29 cellular contexts compared by ENCODE assay signal in the genomic region with DNA sequence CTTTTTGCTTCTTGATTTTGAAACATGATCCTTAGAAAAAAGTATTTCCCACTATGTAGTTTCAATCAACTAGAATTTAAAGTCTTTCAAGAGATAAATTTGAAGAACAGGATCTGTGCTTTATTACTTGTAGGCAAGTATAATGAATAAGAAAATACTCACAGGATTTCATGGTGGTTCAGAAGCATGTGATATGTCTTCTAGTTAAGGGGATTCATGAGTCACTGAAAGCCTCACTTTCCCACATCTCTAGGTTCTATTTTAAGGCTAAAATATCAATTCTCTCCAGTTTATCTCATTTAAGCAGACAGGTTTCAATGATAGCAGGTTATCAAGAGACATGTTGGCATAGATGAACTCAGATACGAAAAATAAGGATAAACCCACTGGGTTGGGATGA.
"Had no signal": no experiment of that assay in that cellular context is flagged by ENCODE, and none has a peak within 500 bp of the region (broad histone marks: within the 10 kb centered on the region; RNA-seq: fewer than 3 reads in every experiment).

No MANE protein-coding gene starts in this region.

- H3K9me3 Mint-ChIP-seq: stimulated activated memory B cell treated with anti-CD40 and anti-IgM and Interleukin-4, amounts not matched to agents 10 μg/mL and 1 μg/mL and 100 μg/mL, for 72 hours; stimulated activated naive CD8-positive, alpha-beta T cell treated with anti-CD3 and anti-CD28 coated beads, Interleukin-15, amount 100 ng/mL, for 72 hours had no signal

- DNase-seq: activated B cell treated with CpG ODN at 0.5 μM for 24 hours; activated effector memory CD4-positive, alpha-beta T cell treated with Interleukin-2 at 50 U/mL for 16 hours; activated naive CD4-positive, alpha-beta T cell treated with Interleukin-2 at 50 U/mL for 16 hours; activated T-cell treated with anti-CD3 and anti-CD28 coated beads for 4 hours; aorta; brain microvascular endothelial cell; cortex of kidney; effector memory CD8-positive, alpha-beta T cell; gastrocnemius medialis; glutamatergic neuron; kidney; left colon; mammary epithelial cell; midbrain; naive thymus-derived CD4-positive, alpha-beta T cell; ovary; retina; stimulated activated CD4-positive, alpha-beta T cell treated with anti-CD3 and anti-CD28 coated beads, Interleukin-1b, Interleukin-23, amount 100 ng/mL, for 48 hours; stimulated activated CD4-positive, alpha-beta T cell treated with anti-CD3 and anti-CD28 coated beads, Interleukin-4, amount 100 ng/mL, for 4 hours; stimulated activated CD8-positive, alpha-beta memory T cell treated with anti-CD3 and anti-CD28 coated beads, Interleukin-4, amount 100 ng/mL, for 48 hours; stimulated activated naive CD8-positive, alpha-beta T cell treated with anti-CD3 and anti-CD28 coated beads, Interleukin-15, amount 100 ng/mL, for 72 hours; T-helper 17 cell; thyroid gland; upper lobe of left lung had no signal

- H3K4me3 ChIP-seq: gastrocnemius medialis, ovary, smooth muscle cell, thyroid gland, upper lobe of left lung, vagina had no signal

- H3K27ac ChIP-seq: brain microvascular endothelial cell, gastrocnemius medialis, ovary, thyroid gland, upper lobe of left lung, vagina had no signal

- H3K36me3 ChIP-seq: brain microvascular endothelial cell, gastrocnemius medialis, ovary, thyroid gland, upper lobe of left lung, vagina had no signal

- ATAC-seq: effector memory CD8-positive, alpha-beta T cell; gastrocnemius medialis; left colon; naive thymus-derived CD4-positive, alpha-beta T cell; stimulated activated memory B cell treated with anti-CD40 and anti-IgM and Interleukin-4, amounts not matched to agents 10 μg/mL and 1 μg/mL and 100 μg/mL, for 72 hours; stimulated activated naive CD8-positive, alpha-beta T cell treated with anti-CD3 and anti-CD28 coated beads, Interleukin-15, amount 100 ng/mL, for 72 hours; T-helper 17 cell had no signal

- H3K9me3 ChIP-seq: gastrocnemius medialis, ovary, thyroid gland, upper lobe of left lung, vagina had no signal

- H3K27me3 Mint-ChIP-seq: activated B cell treated with CpG ODN at 0.5 μM for 24 hours; activated naive CD8-positive, alpha-beta T cell; effector memory CD8-positive, alpha-beta T cell; naive thymus-derived CD4-positive, alpha-beta T cell; progenitor cell of endocrine pancreas; stimulated activated memory B cell treated with anti-CD40 and anti-IgM and Interleukin-4, amounts not matched to agents 10 μg/mL and 1 μg/mL and 100 μg/mL, for 72 hours; stimulated activated naive CD8-positive, alpha-beta T cell treated with anti-CD3 and anti-CD28 coated beads, Interleukin-15, amount 100 ng/mL, for 72 hours; T-helper 17 cell had no signal

- H3K36me3 Mint-ChIP-seq: activated naive CD8-positive, alpha-beta T cell; naive thymus-derived CD4-positive, alpha-beta T cell; stimulated activated memory B cell treated with anti-CD40 and anti-IgM and Interleukin-4, amounts not matched to agents 10 μg/mL and 1 μg/mL and 100 μg/mL, for 72 hours had no signal

- H3K4me1 ChIP-seq: gastrocnemius medialis, thyroid gland, upper lobe of left lung, vagina had no signal

- H3K27me3 ChIP-seq: brain microvascular endothelial cell, gastrocnemius medialis, ovary, thyroid gland, upper lobe of left lung, vagina had no signal

- H3K4me1 Mint-ChIP-seq: activated B cell treated with CpG ODN at 0.5 μM for 24 hours; stimulated activated memory B cell treated with anti-CD40 and anti-IgM and Interleukin-4, amounts not matched to agents 10 μg/mL and 1 μg/mL and 100 μg/mL, for 72 hours; stimulated activated naive CD8-positive, alpha-beta T cell treated with anti-CD3 and anti-CD28 coated beads, Interleukin-15, amount 100 ng/mL, for 72 hours; T-helper 17 cell had no signal

- H3K4me3 Mint-ChIP-seq: activated B cell treated with CpG ODN at 0.5 μM for 24 hours; activated naive CD8-positive, alpha-beta T cell; effector memory CD8-positive, alpha-beta T cell; naive thymus-derived CD4-positive, alpha-beta T cell; stimulated activated memory B cell treated with anti-CD40 and anti-IgM and Interleukin-4, amounts not matched to agents 10 μg/mL and 1 μg/mL and 100 μg/mL, for 72 hours; stimulated activated naive CD8-positive, alpha-beta T cell treated with anti-CD3 and anti-CD28 coated beads, Interleukin-15, amount 100 ng/mL, for 72 hours; T-helper 17 cell had no signal

- H3K27ac Mint-ChIP-seq: activated B cell treated with CpG ODN at 0.5 μM for 24 hours; activated naive CD8-positive, alpha-beta T cell; effector memory CD8-positive, alpha-beta T cell; naive thymus-derived CD4-positive, alpha-beta T cell; progenitor cell of endocrine pancreas; stimulated activated memory B cell treated with anti-CD40 and anti-IgM and Interleukin-4, amounts not matched to agents 10 μg/mL and 1 μg/mL and 100 μg/mL, for 72 hours; stimulated activated naive CD8-positive, alpha-beta T cell treated with anti-CD3 and anti-CD28 coated beads, Interleukin-15, amount 100 ng/mL, for 72 hours; T-helper 17 cell had no signal

- H3K4me2 ChIP-seq: smooth muscle cell had no signal
